In genomic region chrX:54063361-54063760, GRCh38 we compare ENCODE assay signal across 25 cellular contexts.
"Had no signal": no experiment of that assay in that cellular context is flagged by ENCODE, and none has a peak within 500 bp of the region (broad histone marks: within the 10 kb centered on the region; RNA-seq: fewer than 3 reads in every experiment).

No MANE protein-coding gene starts in this region.

- DNase-seq: activated CD4-positive, alpha-beta memory T cell treated with anti-CD3 and anti-CD28 coated beads for 36 hours; activated CD4-positive, alpha-beta T cell treated with anti-CD3 and anti-CD28 coated beads, Interleukin-2, amount 10 ng/mL, durations not matched to agents 7 days and 5 days; activated CD4-positive, CD25-positive, alpha-beta regulatory T cell; activated gamma-delta T cell; activated naive CD4-positive, alpha-beta T cell treated with anti-CD3 and anti-CD28 coated beads for 36 hours; activated T-cell treated with anti-CD3 and anti-CD28 coated beads for 4 hours; activated T-cell treated with anti-CD3 and anti-CD28 coated beads, Interleukin-2, amount 50 U/mL, for 48 hours; MG63; NCI-H1105; NCI-H1436; NCI-H1694 treated with DMSO at 0.1 percent for 48 hours; NCI-H2029 treated with DMSO at 0.1 percent for 48 hours; NCI-H345; NCI-H510A treated with DMSO at 0.1 percent for 48 hours; NCI-H69; NK-92 treated with Interleukin-12 subunit alpha and Interleukin-12 subunit beta, amount 100 ng/mL, for 24 hours; OCI-M1; Peyer's patch; SHP77 treated with DMSO at 0.1 percent for 48 hours; T-helper 17 cell; T-helper 9 cell had no signal

- H3K9ac ChIP-seq: KMS-11 had no signal

- H3K36me3 Mint-ChIP-seq: activated CD4-positive, alpha-beta memory T cell treated with anti-CD3 and anti-CD28 coated beads for 36 hours had no signal

- H3K9me3 Mint-ChIP-seq: activated CD4-positive, alpha-beta memory T cell treated with anti-CD3 and anti-CD28 coated beads for 36 hours; activated CD4-positive, alpha-beta T cell treated with anti-CD3 and anti-CD28 coated beads, Interleukin-2, amount 10 ng/mL, durations not matched to agents 7 days and 5 days; activated naive CD4-positive, alpha-beta T cell treated with anti-CD3 and anti-CD28 coated beads for 36 hours; activated T-helper 17 cell treated with anti-CD3 and anti-CD28 coated beads, Interleukin-2, amount 50 U/mL, for 72 hours had no signal

- H3K36me3 ChIP-seq: MG63, Peyer's patch had no signal

- H3K4me2 ChIP-seq: KMS-11 had no signal

- H3K27ac Mint-ChIP-seq: activated CD4-positive, alpha-beta memory T cell treated with anti-CD3 and anti-CD28 coated beads for 36 hours; activated CD4-positive, alpha-beta T cell treated with anti-CD3 and anti-CD28 coated beads, Interleukin-2, amount 10 ng/mL, durations not matched to agents 7 days and 5 days; activated naive CD4-positive, alpha-beta T cell treated with anti-CD3 and anti-CD28 coated beads for 36 hours; activated naive CD8-positive, alpha-beta T cell; activated T-helper 17 cell treated with anti-CD3 and anti-CD28 coated beads, Interleukin-2, amount 50 U/mL, for 72 hours; T-helper 17 cell had no signal

- H3K9me3 ChIP-seq: MG63, Peyer's patch had no signal

- H3K27me3 ChIP-seq: MG63, Peyer's patch had no signal

- H3K27ac ChIP-seq: KMS-11, Peyer's patch, VCaP had no signal

- H3K27me3 Mint-ChIP-seq: activated CD4-positive, alpha-beta memory T cell treated with anti-CD3 and anti-CD28 coated beads for 36 hours; activated CD4-positive, alpha-beta T cell treated with anti-CD3 and anti-CD28 coated beads, Interleukin-2, amount 10 ng/mL, durations not matched to agents 7 days and 5 days; activated naive CD8-positive, alpha-beta T cell; activated T-helper 17 cell treated with anti-CD3 and anti-CD28 coated beads, Interleukin-2, amount 50 U/mL, for 72 hours; T-helper 17 cell had no signal

- ATAC-seq: activated T-helper 17 cell treated with anti-CD3 and anti-CD28 coated beads, Interleukin-2, amount 50 U/mL, for 72 hours; T-helper 17 cell had no signal

- H3K4me1 Mint-ChIP-seq: activated CD4-positive, alpha-beta T cell treated with anti-CD3 and anti-CD28 coated beads, Interleukin-2, amount 10 ng/mL, durations not matched to agents 7 days and 5 days; activated T-helper 17 cell treated with anti-CD3 and anti-CD28 coated beads, Interleukin-2, amount 50 U/mL, for 72 hours; T-helper 17 cell had no signal

- H3K4me3 ChIP-seq: MG63, Peyer's patch had no signal

- H3K4me3 Mint-ChIP-seq: activated CD4-positive, alpha-beta memory T cell treated with anti-CD3 and anti-CD28 coated beads for 36 hours; activated CD4-positive, alpha-beta T cell treated with anti-CD3 and anti-CD28 coated beads, Interleukin-2, amount 10 ng/mL, durations not matched to agents 7 days and 5 days; activated naive CD4-positive, alpha-beta T cell treated with anti-CD3 and anti-CD28 coated beads for 36 hours; activated naive CD8-positive, alpha-beta T cell; activated T-helper 17 cell treated with anti-CD3 and anti-CD28 coated beads, Interleukin-2, amount 50 U/mL, for 72 hours; T-helper 17 cell had no signal

- H3K4me1 ChIP-seq: Peyer's patch had no signal
